Comparison of ENCODE assay signal across 1 cellular context in the genomic region with DNA sequence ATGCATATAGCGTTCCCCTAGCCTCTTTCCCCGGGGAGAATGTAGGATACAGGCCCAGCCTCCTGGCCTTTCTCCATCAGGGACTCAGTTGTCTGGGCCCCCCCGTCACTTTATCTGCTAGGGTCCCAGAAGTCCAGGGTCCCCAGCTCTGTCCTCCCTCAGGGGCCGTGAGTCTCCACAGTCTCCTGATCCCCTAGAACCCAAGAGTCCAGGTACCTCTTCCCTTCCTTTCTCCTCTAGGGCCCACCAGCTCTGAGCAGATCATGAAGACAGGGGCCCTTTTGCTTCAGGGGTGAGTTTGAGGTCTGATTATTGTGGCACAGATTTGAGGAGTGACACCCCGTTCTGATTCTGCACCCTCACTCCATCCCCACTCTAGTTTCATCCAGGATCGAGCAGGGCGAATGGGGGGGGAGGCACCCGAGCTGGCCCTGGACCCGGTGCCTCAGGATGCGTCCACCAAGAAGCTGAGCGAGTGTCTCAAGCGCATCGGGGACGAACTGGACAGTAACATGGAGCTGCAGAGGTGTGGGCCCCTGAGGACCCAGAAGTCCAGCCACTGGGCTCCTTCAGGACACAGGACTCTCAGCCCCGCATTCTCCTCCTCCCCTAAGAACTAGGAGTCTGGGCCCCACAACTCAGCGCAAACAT.
TF ChIP-seq lines count a peak whose summit lies in the region.

No MANE protein-coding gene starts in this region.

TF ChIP-seq in GM12878, 131 proteins besides CTCF, POLR2A, EP300 and RAD21:
- TF ChIP-seq CBFB (IDR thresholded peaks at IDR 0.05; ENCODE audit: low read depth) (0 out of 2 replicates have a peak, but pooled peaks have one; percentile 14), HCFC1 (IDR thresholded peaks at IDR 0.05; ENCODE audit: low read length) (no peak)
